19 cellular contexts compared by ENCODE assay signal in the genomic region with DNA sequence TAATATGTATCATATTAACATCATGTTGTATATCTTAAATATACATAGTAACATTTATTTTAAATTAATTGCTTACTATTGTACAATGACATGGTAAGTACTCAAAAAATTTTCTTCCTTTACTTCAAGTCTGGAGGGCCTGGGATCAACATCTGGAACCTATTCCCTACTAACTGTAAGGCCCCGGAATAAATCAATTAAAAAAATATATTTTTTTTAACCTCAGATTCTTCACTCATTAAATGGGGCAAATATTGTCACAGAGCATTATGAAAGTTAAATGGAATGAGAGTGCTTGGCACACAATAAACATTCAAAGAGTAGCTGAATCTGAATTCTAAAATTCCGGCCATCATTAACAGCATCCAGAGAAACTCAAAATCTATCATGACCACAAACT. TPM values are rescaled to one million over a fixed set of nuclear protein-coding genes. Genes with fewer than 3 reads are reported as not detected.
DNase-seq lines count a peak whose midpoint lies in the region; ATAC-seq and TF ChIP-seq lines count a peak whose summit lies in the region.
"Had no signal": no experiment of that assay in that cellular context is flagged by ENCODE, and none has a peak within 500 bp of the region (broad histone marks: within the 10 kb centered on the region; RNA-seq: fewer than 3 reads in every experiment).

No MANE protein-coding gene starts in this region.

- no peaks in the 10 kb centered on the region for H3K9me3 Mint-ChIP-seq in immature natural killer cell

- no peak for TF ChIP-seq CTCF in AG10803 (conservative IDR thresholded peaks at IDR 0.05; ENCODE audit: low read length)

- no peaks in the 10 kb centered on the region for H3K27me3 Mint-ChIP-seq in T-helper 17 cell
- peaks cover 4 to 9% (median 6%) of the 10 kb centered on the region in 3 donors for H3K27me3 Mint-ChIP-seq in immature natural killer cell (ENCODE audit: low read depth in 3 of 3)
- H3K27me3 Mint-ChIP-seq: B cell had no signal

- no peak overlapping the region for H3K27ac ChIP-seq in effector memory CD4-positive, alpha-beta T cell (ENCODE audit: insufficient read depth, low read length, poor library complexity, severe bottlenecking)

- H3K9me3 ChIP-seq in T-helper 17 cell (ENCODE audit: control insufficient read depth, low read length, poor library complexity, severe bottlenecking) = no peaks in the 10 kb centered on the region
- no peaks in the 10 kb centered on the region for H3K9me3 ChIP-seq in effector memory CD4-positive, alpha-beta T cell (ENCODE audit: control insufficient read depth, low read length)

- H3K36me3 ChIP-seq in effector memory CD4-positive, alpha-beta T cell (ENCODE audit: control insufficient read depth, insufficient read depth, low read length) = no peaks in the 10 kb centered on the region

- H3K4me1 ChIP-seq in effector memory CD4-positive, alpha-beta T cell (ENCODE audit: control insufficient read depth, insufficient read depth, low read length, poor library complexity, severe bottlenecking) = peaks cover 2% of the 10 kb centered on the region

- peaks cover 2% of the 10 kb centered on the region for H3K36me3 Mint-ChIP-seq in T-helper 17 cell (ENCODE audit: low read depth)
- H3K36me3 Mint-ChIP-seq in immature natural killer cell = peaks cover 3 to 6% (median 5%) of the 10 kb centered on the region in 3 donors

- peak overlapping the region; percentile 84 for H3K27ac Mint-ChIP-seq in T-helper 17 cell
- peak overlapping the region in 5 of 6 donors; percentile 2 to 86 (median 34) for H3K27ac Mint-ChIP-seq in immature natural killer cell

- H3K4me3 Mint-ChIP-seq in T-helper 17 cell = no peak overlapping the region
- H3K4me3 Mint-ChIP-seq in immature natural killer cell = no peak overlapping the region
- H3K4me3 Mint-ChIP-seq: B cell had no signal

- no peaks in the 10 kb centered on the region for H3K27me3 ChIP-seq in effector memory CD4-positive, alpha-beta T cell (replicated peaks; ENCODE audit: control insufficient read depth, insufficient read depth, low read length, poor library complexity, severe bottlenecking)

- DNase-seq in AG10803 (ENCODE audit: low read depth) = peak; percentile 74
- DNase-seq in EH (ENCODE audit: low read depth) = peak; percentile 44
- no peak for DNase-seq in T-helper 17 cell
- no peak for DNase-seq in immature natural killer cell
- no peak for DNase-seq in effector memory CD4-positive, alpha-beta T cell
- DNase-seq: DND-41; GDM1; IMR-90; MV-4-11; NCI-H1417; NCI-H187 treated with DMSO at 0.1 percent for 48 hours; NCI-H69; NK-92 treated with Interleukin-12 subunit alpha and Interleukin-12 subunit beta, amount 100 ng/mL, for 24 hours; OCI-M1; SIG-M5 had no signal

- H3K4me3 ChIP-seq in AG10803 (ENCODE audit: low read length) = no peak overlapping the region
- H3K4me3 ChIP-seq in effector memory CD4-positive, alpha-beta T cell (ENCODE audit: insufficient read depth, low read depth, low read length, poor library complexity, severe bottlenecking) = no peak overlapping the region

- H3K4me1 Mint-ChIP-seq in T-helper 17 cell (peaks cover 52% of the 10 kb centered on the region), immature natural killer cell (peaks cover 75 to 90% of the 10 kb centered on the region in 2 donors)

- no peak for ATAC-seq in T-helper 17 cell
- ATAC-seq in HG02852 (IDR thresholded peaks at IDR 0.05; ENCODE audit: unreplicated experiment) = no peak
- ATAC-seq in esophagus mucosa = no peak
- no peak for ATAC-seq in HG03280 (IDR thresholded peaks at IDR 0.05; ENCODE audit: unreplicated experiment)

RNA-seq across cellular contexts. Expression of gene GSK3B, which starts 16.5 kb away (rescaled TPM):
- total RNA-seq in T-helper 17 cell (10 to 100 TPM; 42.2 to 45.2 TPM), esophagus mucosa (33.1 TPM)
- polyA plus RNA-seq in immature natural killer cell = 10 to 100 TPM; 11.9 to 26.6 (median 20.0) TPM

Comparison
In these comparisons a context has a peak if more than half of its experiments do, and no peak if none do; other contexts are left out.
1. DNase-seq: peak in AG10803 (single experiment) and EH (single experiment); none in T-helper 17 cell (0 of 3), immature natural killer cell (0 of 3) and effector memory CD4-positive, alpha-beta T cell (0 of 3).